Comparison of ENCODE assay signal across 11 cellular contexts in genomic region chr11:57303990-57304579, GRCh38. TPM values are rescaled to one million over a fixed set of nuclear protein-coding genes. Genes with fewer than 3 reads are reported as not detected.
DNase-seq lines count a peak whose midpoint lies in the region; ATAC-seq, FAIRE-seq and TF ChIP-seq lines count a peak whose summit lies in the region.
"Had no signal": no experiment of that assay in that cellular context is flagged by ENCODE, and none has a peak within 500 bp of the region (broad histone marks: within the 10 kb centered on the region; RNA-seq: fewer than 3 reads in every experiment).

No MANE protein-coding gene starts in this region.

- H3K9me3 ChIP-seq in astrocyte (ENCODE audit: insufficient read depth, low read depth, low read length): peaks cover 5% of the 10 kb centered on the region
- H3K9me3 ChIP-seq in lung (ENCODE audit: control insufficient read depth in 2 of 2, insufficient read depth in 1 of 2, low read length in 1 of 2): peaks cover 0 to 10% of the 10 kb centered on the region in 2 donors
- H3K9me3 ChIP-seq in HepG2 (ENCODE audit: low read length): peaks cover 6% of the 10 kb centered on the region; the same call in 1 of the 2 replicates

- peaks cover 37% of the 10 kb centered on the region for H3K36me3 ChIP-seq in astrocyte (ENCODE audit: insufficient read depth, low read length)
- H3K36me3 ChIP-seq in lung (ENCODE audit: control insufficient read depth in 2 of 2, insufficient read depth in 2 of 2, low read length in 2 of 2): peaks cover 17 to 57% of the 10 kb centered on the region in 2 donors
- peaks cover 16 to 43% of the 10 kb centered on the region in 2 experiments; a peak in 4 of 5 replicates for H3K36me3 ChIP-seq in HepG2 (replicated peaks in 1 of 2; ENCODE audit: control insufficient read depth in 1 of 2, insufficient read depth in 2 of 2, low read length in 2 of 2)

- H4K20me1 ChIP-seq in astrocyte (ENCODE audit: insufficient read depth, low read length): peaks cover 71% of the 10 kb centered on the region
- H4K20me1 ChIP-seq in HepG2 (ENCODE audit: insufficient read depth, low read length): no peaks in the 10 kb centered on the region

- no peak overlapping the region for H3K4me3 Mint-ChIP-seq in astrocyte (ENCODE audit: unreplicated experiment)
- H3K4me3 Mint-ChIP-seq: activated T-cell treated with anti-CD3 and anti-CD28 coated beads, Interleukin-2, amount 50 U/mL, for 24 hours; effector memory CD8-positive, alpha-beta T cell; memory B cell had no signal

- H3K27ac Mint-ChIP-seq in astrocyte (ENCODE audit: unreplicated experiment): peak overlapping the region; percentile 71
- H3K27ac Mint-ChIP-seq: activated T-cell treated with anti-CD3 and anti-CD28 coated beads, Interleukin-2, amount 50 U/mL, for 24 hours; memory B cell had no signal

- peaks cover 35% of the 10 kb centered on the region for H3K4me1 Mint-ChIP-seq in astrocyte (ENCODE audit: low read depth, unreplicated experiment)

- H2AFZ ChIP-seq in astrocyte (ENCODE audit: low read depth, low read length): no peak overlapping the region
- no peak overlapping the region for H2AFZ ChIP-seq in HepG2 (ENCODE audit: low read length)

- H3K27me3 ChIP-seq in astrocyte (ENCODE audit: insufficient read depth, low read length) (no peaks in the 10 kb centered on the region), lung (ENCODE audit: control insufficient read depth, insufficient read depth) (no peaks in the 10 kb centered on the region), HepG2 (ENCODE audit: control insufficient read depth in 1 of 2, insufficient read depth in 2 of 2, low read length in 2 of 2) (no peaks in the 10 kb centered on the region)

- H3K36me3 Mint-ChIP-seq in astrocyte (ENCODE audit: low read depth, unreplicated experiment): peaks cover 45% of the 10 kb centered on the region

- H3K9me3 Mint-ChIP-seq in astrocyte (ENCODE audit: unreplicated experiment): peaks cover 6% of the 10 kb centered on the region

- TF ChIP-seq EP300 in HepG2 (IDR thresholded peaks at IDR 0.05; ENCODE audit: low read depth in 2 of 2, low read length in 2 of 2) (no peak), HepG2 (CRISPR knock-in tag; IDR thresholded peaks at IDR 0.05; ENCODE audit: borderline replicate concordance) (no peak)

- intact Hi-C loops in HepG2 (cut with micrococcal nuclease; ENCODE audit: unreplicated experiment): no loop called here

- CTCF ChIA-PET in HepG2 (lab: Yijun Ruan, JAX; ENCODE audit: low intra/inter-chr PET ratio, low total read pairs): no interaction called here

- WGBS in lung, 2 donors: 80 to 86% methylated on average over 8 of the region's 8 CpGs
- WGBS in HepG2 (ENCODE audit: low lambda C conversion rate): 87% methylated on average over 8 of the region's 8 CpGs

- TF ChIP-seq POLR2A in HepG2 (IDR thresholded peaks at IDR 0.05; ENCODE audit: insufficient read depth in 1 of 2, low read depth in 2 of 2, low read length in 2 of 2): no peak

- H3K4me3 ChIP-seq in astrocyte (ENCODE audit: insufficient read depth, low read depth, low read length) (no peak overlapping the region), lung (no peak overlapping the region), HepG2 (replicated peaks in 1 of 3; ENCODE audit: insufficient read depth in 1 of 3, low read depth in 2 of 3, low read length in 3 of 3) (no peak overlapping the region)

- POLR2A ChIA-PET in HepG2 (lab: Yijun Ruan, JAX): interaction anchor here (0.6 kb wide), 1 partner anchor 9 kb away, joined by 3 read pairs; no protein-coding TSS in a partner anchor

- FAIRE-seq in astrocyte (lab: Jason Lieb, UNC) (no peak), HepG2 (lab: Jason Lieb, UNC) (no peak)

- BruUV-seq in HepG2 (replicated peaks; lab: Mats Ljungman, UMichigan): no TSS peak

- H3K9ac ChIP-seq in astrocyte (ENCODE audit: low read length) (peak overlapping the region; percentile 66), HepG2 (ENCODE audit: insufficient read depth, low read depth, low read length) (no peak overlapping the region)

- ATAC-seq in lung (ENCODE audit: insufficient read depth, low FRiP score) (peak; percentile 14), HG03045 (IDR thresholded peaks at IDR 0.05; ENCODE audit: unreplicated experiment) (no peak), HG03108 (IDR thresholded peaks at IDR 0.05; ENCODE audit: unreplicated experiment) (no peak), HepG2 (no peak)
- ATAC-seq: effector memory CD8-positive, alpha-beta T cell had no signal

- H3K79me2 ChIP-seq in astrocyte (ENCODE audit: insufficient read depth, low read length) (peaks cover 64% of the 10 kb centered on the region), HepG2 (ENCODE audit: insufficient read depth, low read length) (peaks cover 6% of the 10 kb centered on the region)

- peaks cover 31% of the 10 kb centered on the region for H3K4me1 ChIP-seq in astrocyte (ENCODE audit: insufficient read depth, low read length)
- peaks cover 0 to 21% of the 10 kb centered on the region in 2 donors for H3K4me1 ChIP-seq in lung (ENCODE audit: control insufficient read depth in 2 of 2, insufficient read depth in 2 of 2, low read length in 2 of 2)
- H3K4me1 ChIP-seq in HepG2 (ENCODE audit: insufficient read depth, low read length): peaks cover 59% of the 10 kb centered on the region

- H3K27ac ChIP-seq in astrocyte (ENCODE audit: low read depth, low read length) (peak overlapping the region; percentile 66), lung (ENCODE audit: low read depth in 1 of 2, low read length in 1 of 2) (no peak overlapping the region), HepG2 (ENCODE audit: extremely low read length, insufficient read depth, low read length) (no peak overlapping the region)

- H3K4me2 ChIP-seq in astrocyte (ENCODE audit: low read length) (peak overlapping the region; percentile 81), HepG2 (ENCODE audit: low read depth, low read length) (no peak overlapping the region)

- in situ Hi-C loops in HepG2 (cut with HindIII; ENCODE audit: extremely low pct_ligation_motif_present, low pct_unique_long_range_greater_than_20kb): no loop called here

- TF ChIP-seq CTCF in astrocyte (IDR thresholded peaks at IDR 0.05; ENCODE audit: insufficient read depth, low read depth, low read length): no peak
- no peak for TF ChIP-seq CTCF in lung (IDR thresholded peaks at IDR 0.05; ENCODE audit: control extremely low read depth, extremely low read depth)
- no peak for TF ChIP-seq CTCF in HepG2 (CRISPR knock-in tag; IDR thresholded peaks at IDR 0.05)

- no peak for TF ChIP-seq RAD21 in HepG2 (CRISPR knock-in tag; IDR thresholded peaks at IDR 0.05)

- H3K27me3 Mint-ChIP-seq in astrocyte (ENCODE audit: low read depth, unreplicated experiment): no peaks in the 10 kb centered on the region
- H3K27me3 Mint-ChIP-seq: activated T-cell treated with anti-CD3 and anti-CD28 coated beads, Interleukin-2, amount 50 U/mL, for 24 hours; effector memory CD8-positive, alpha-beta T cell; memory B cell had no signal

- DNase-seq in A172 (ENCODE audit: low spot score) (peak; percentile 79), NCI-H1092 treated with DMSO at 0.1 percent for 48 hours (lab: John Stamatoyannopoulos, UW) (peak; percentile 80), astrocyte (ENCODE audit: low read depth) (peak; percentile 49), lung (ENCODE audit: low spot score) (no peak), NCI-H1930 (lab: John Stamatoyannopoulos, UW) (no peak), HepG2 (ENCODE audit: low spot score) (no peak)
- DNase-seq: activated T-cell treated with anti-CD3 and anti-CD28 coated beads, Interleukin-2, amount 50 U/mL, for 24 hours; effector memory CD8-positive, alpha-beta T cell had no signal

RNA-seq across cellular contexts. Expression of gene TNKS1BP1, which starts 20.7 kb away (rescaled TPM):
- 43.8 and 50.8 TPM in 2 replicates for total RNA-seq in A172 (2014; rRNA removed; shearing (Covaris generic))
- 149 and 161 TPM in 2 replicates for total RNA-seq in astrocyte
- total RNA-seq in lung: 100 to 1,000 TPM; 107 to 220 TPM
- polyA plus RNA-seq in lung: 100 to 1,000 TPM in 1 of 2 donors, 10 to 100 TPM in 1; 87.0 to 171 TPM
- 12.2 and 13.7 TPM in 2 replicates for total RNA-seq in HepG2 (2016; rRNA removed; fragmentation: Illumina TruSeq; extraction: Trizol)
- total RNA-seq in HepG2 (2016; cell fraction: cytosol; rRNA removed; fragmentation: Illumina TruSeq; extraction: Trizol; ENCODE audit: low read depth): 1.2 and 1.4 TPM in 2 replicates
- 9.9 and 16.7 TPM in 2 replicates for total RNA-seq in HepG2 (2016; cell fraction: insoluble cytoplasmic fraction; rRNA removed; fragmentation: Illumina TruSeq; extraction: Trizol)
- 1.9 and 3.6 TPM in 2 replicates for total RNA-seq in HepG2 (2016; cell fraction: membrane; rRNA removed; fragmentation: Illumina TruSeq; extraction: Trizol)
- total RNA-seq in HepG2 (2016; cell fraction: nucleus; rRNA removed; fragmentation: Illumina TruSeq; extraction: Trizol): 19.5 and 21.4 TPM in 2 replicates
- polyA plus RNA-seq in HepG2 (2011; rRNA removed): 15.0 and 15.5 TPM in 2 replicates
- 6.7 and 7.0 TPM in 2 replicates for polyA plus RNA-seq in HepG2 (2011; cell fraction: cytosol; rRNA removed)
- polyA plus RNA-seq in HepG2 (2011; cell fraction: nucleus; rRNA removed): 64.2 and 69.6 TPM in 2 replicates
- polyA plus RNA-seq in HepG2 (2012): 17.3 and 21.8 TPM in 2 replicates
- 0.26 and 1.5 TPM in 2 replicates for polyA plus RNA-seq in HepG2 (2016; cell fraction: cytosol; fragmentation: Illumina TruSeq; extraction: Trizol; ENCODE audit: low read depth)
- 13.8 and 16.2 TPM in 2 replicates for polyA plus RNA-seq in HepG2 (2016; cell fraction: insoluble cytoplasmic fraction; fragmentation: Illumina TruSeq; extraction: Trizol; ENCODE audit: low read depth)
- 2.1 and 3.5 TPM in 2 replicates for polyA plus RNA-seq in HepG2 (2016; cell fraction: membrane; fragmentation: Illumina TruSeq; extraction: Trizol; ENCODE audit: low read depth)
- polyA plus RNA-seq in HepG2 (2016; cell fraction: nucleus; fragmentation: Illumina TruSeq; extraction: Trizol; ENCODE audit: insufficient read depth, low read depth): 46.6 and 51.1 TPM in 2 replicates
- 33.6 and 51.4 TPM in 2 replicates for polyA minus RNA-seq in HepG2 (2011; rRNA and poly(A)+ RNA removed; ENCODE audit: low replicate concordance)
- 7.7 and 9.8 TPM in 2 replicates for polyA minus RNA-seq in HepG2 (2011; cell fraction: cytosol; rRNA and poly(A)+ RNA removed)
- 22.8 and 23.6 TPM in 2 replicates for polyA minus RNA-seq in HepG2 (2011; cell fraction: nucleus; rRNA and poly(A)+ RNA removed)

RNA-seq across cellular contexts. Expression of gene SSRP1, which starts 31.6 kb away (rescaled TPM):
- total RNA-seq in A172 (2014; rRNA removed; shearing (Covaris generic)): 146 and 167 TPM in 2 replicates
- 76.9 and 79.5 TPM in 2 replicates for total RNA-seq in astrocyte
- 10 to 100 TPM; 54.7 to 76.9 TPM for total RNA-seq in lung
- 10 to 100 TPM; 37.1 to 74.4 TPM for polyA plus RNA-seq in lung
- total RNA-seq in HepG2 (2016; rRNA removed; fragmentation: Illumina TruSeq; extraction: Trizol): 129 and 175 TPM in 2 replicates
- 39.5 and 48.1 TPM in 2 replicates for total RNA-seq in HepG2 (2016; cell fraction: cytosol; rRNA removed; fragmentation: Illumina TruSeq; extraction: Trizol; ENCODE audit: low read depth)
- 132 and 160 TPM in 2 replicates for total RNA-seq in HepG2 (2016; cell fraction: insoluble cytoplasmic fraction; rRNA removed; fragmentation: Illumina TruSeq; extraction: Trizol)
- 80.0 and 85.8 TPM in 2 replicates for total RNA-seq in HepG2 (2016; cell fraction: membrane; rRNA removed; fragmentation: Illumina TruSeq; extraction: Trizol)
- total RNA-seq in HepG2 (2016; cell fraction: nucleus; rRNA removed; fragmentation: Illumina TruSeq; extraction: Trizol): 62.2 and 67.3 TPM in 2 replicates
- 86.4 and 93.6 TPM in 2 replicates for polyA plus RNA-seq in HepG2 (2011; rRNA removed)
- 92.2 and 107 TPM in 2 replicates for polyA plus RNA-seq in HepG2 (2011; cell fraction: cytosol; rRNA removed)
- 43.4 and 45.7 TPM in 2 replicates for polyA plus RNA-seq in HepG2 (2011; cell fraction: nucleus; rRNA removed)
- 66.6 and 80.8 TPM in 2 replicates for polyA plus RNA-seq in HepG2 (2012)
- 42.7 and 45.8 TPM in 2 replicates for polyA plus RNA-seq in HepG2 (2016; cell fraction: cytosol; fragmentation: Illumina TruSeq; extraction: Trizol; ENCODE audit: low read depth)
- polyA plus RNA-seq in HepG2 (2016; cell fraction: insoluble cytoplasmic fraction; fragmentation: Illumina TruSeq; extraction: Trizol; ENCODE audit: low read depth): 210 and 213 TPM in 2 replicates
- 68.1 and 80.7 TPM in 2 replicates for polyA plus RNA-seq in HepG2 (2016; cell fraction: membrane; fragmentation: Illumina TruSeq; extraction: Trizol; ENCODE audit: low read depth)
- polyA plus RNA-seq in HepG2 (2016; cell fraction: nucleus; fragmentation: Illumina TruSeq; extraction: Trizol; ENCODE audit: insufficient read depth, low read depth): 109 and 126 TPM in 2 replicates
- polyA minus RNA-seq in HepG2 (2011; rRNA and poly(A)+ RNA removed; ENCODE audit: low replicate concordance): 177 and 420 TPM in 2 replicates
- polyA minus RNA-seq in HepG2 (2011; cell fraction: cytosol; rRNA and poly(A)+ RNA removed): 65.8 and 69.2 TPM in 2 replicates
- polyA minus RNA-seq in HepG2 (2011; cell fraction: nucleus; rRNA and poly(A)+ RNA removed): 20.9 and 25.1 TPM in 2 replicates

RNA-seq across cellular contexts. Expression of gene P2RX3, which starts 34.1 kb away (rescaled TPM):
- not detected in 2 replicates for total RNA-seq in A172 (2014; rRNA removed; shearing (Covaris generic))
- total RNA-seq in astrocyte: not detected in 2 replicates
- under 1 TPM in 1 of 2 donors, not detected in 1; 0.11 TPM for total RNA-seq in lung
- polyA plus RNA-seq in lung: not detected
- not detected in 2 replicates for total RNA-seq in HepG2 (2016; rRNA removed; fragmentation: Illumina TruSeq; extraction: Trizol)
- not detected in 2 replicates for total RNA-seq in HepG2 (2016; cell fraction: cytosol; rRNA removed; fragmentation: Illumina TruSeq; extraction: Trizol; ENCODE audit: low read depth)
- total RNA-seq in HepG2 (2016; cell fraction: insoluble cytoplasmic fraction; rRNA removed; fragmentation: Illumina TruSeq; extraction: Trizol): not detected in 2 replicates
- total RNA-seq in HepG2 (2016; cell fraction: membrane; rRNA removed; fragmentation: Illumina TruSeq; extraction: Trizol): not detected in 2 replicates
- not detected in 2 replicates for total RNA-seq in HepG2 (2016; cell fraction: nucleus; rRNA removed; fragmentation: Illumina TruSeq; extraction: Trizol)
- 0.08 and 0.20 TPM in 2 replicates for polyA plus RNA-seq in HepG2 (2011; rRNA removed)
- 0.05 and 0.13 TPM in 2 replicates for polyA plus RNA-seq in HepG2 (2011; cell fraction: cytosol; rRNA removed)
- 0.31 and 0.35 TPM in 2 replicates for polyA plus RNA-seq in HepG2 (2011; cell fraction: nucleus; rRNA removed)
- 0.13 TPM in 1 of 2 replicates, not detected in the other for polyA plus RNA-seq in HepG2 (2012)
- polyA plus RNA-seq in HepG2 (2016; cell fraction: cytosol; fragmentation: Illumina TruSeq; extraction: Trizol; ENCODE audit: low read depth): not detected in 2 replicates
- not detected in 2 replicates for polyA plus RNA-seq in HepG2 (2016; cell fraction: insoluble cytoplasmic fraction; fragmentation: Illumina TruSeq; extraction: Trizol; ENCODE audit: low read depth)
- polyA plus RNA-seq in HepG2 (2016; cell fraction: membrane; fragmentation: Illumina TruSeq; extraction: Trizol; ENCODE audit: low read depth): not detected in 2 replicates
- polyA plus RNA-seq in HepG2 (2016; cell fraction: nucleus; fragmentation: Illumina TruSeq; extraction: Trizol; ENCODE audit: insufficient read depth, low read depth): not detected in 2 replicates
- polyA minus RNA-seq in HepG2 (2011; rRNA and poly(A)+ RNA removed; ENCODE audit: low replicate concordance): 0.21 TPM in 1 of 2 replicates, not detected in the other
- polyA minus RNA-seq in HepG2 (2011; cell fraction: cytosol; rRNA and poly(A)+ RNA removed): not detected in 2 replicates
- polyA minus RNA-seq in HepG2 (2011; cell fraction: nucleus; rRNA and poly(A)+ RNA removed): 0.26 TPM in 1 of 2 replicates, not detected in the other

Comparison
In these comparisons a context has a peak if more than half of its experiments do, and no peak if none do; other contexts are left out.
1. DNase-seq: peak in A172 (single experiment), NCI-H1092 treated with DMSO at 0.1 percent for 48 hours (single experiment) and astrocyte (single experiment); none in lung (single experiment), NCI-H1930 (0 of 2) and HepG2 (single experiment).